In the genomic region with DNA sequence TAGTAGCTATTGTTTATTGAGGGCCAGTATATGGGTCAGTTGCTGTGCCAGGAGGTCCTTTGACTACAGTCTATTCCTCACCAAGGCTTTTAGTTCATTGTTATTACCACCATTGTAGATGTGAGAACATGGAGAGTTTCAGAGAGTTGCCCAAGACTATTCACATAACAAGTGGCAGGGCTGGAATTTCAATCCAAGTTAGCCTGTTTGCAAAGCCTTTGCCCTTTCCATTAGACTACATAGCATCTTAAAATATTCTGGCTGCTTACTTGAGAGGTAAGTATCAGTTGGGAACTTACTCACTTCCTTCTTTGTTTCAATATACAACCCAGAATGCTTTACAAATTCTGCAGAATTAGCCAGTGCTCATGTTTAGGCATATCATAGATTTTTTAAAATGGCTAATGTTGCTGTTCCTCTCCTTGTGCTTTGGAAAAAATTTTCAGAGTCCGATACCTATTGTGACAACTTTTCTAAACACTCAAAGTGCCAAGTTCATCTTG, we compare ENCODE assay signal across 23 cellular contexts.
DNase-seq lines count a peak whose midpoint lies in the region; ATAC-seq and TF ChIP-seq lines count a peak whose summit lies in the region.
"Had no signal": no experiment of that assay in that cellular context is flagged by ENCODE, and none has a peak within 500 bp of the region (broad histone marks: within the 10 kb centered on the region; RNA-seq: fewer than 3 reads in every experiment).

No MANE protein-coding gene starts in this region.

- H3K4me3 ChIP-seq in lower lobe of right lung = no peak overlapping the region
- H3K4me3 ChIP-seq: GM23248, PC-9 had no signal

- peak overlapping the region; percentile 28 for H3K27ac ChIP-seq in lower lobe of right lung
- H3K27ac ChIP-seq: C4-2B, GM23248, PC-9, RWPE1 had no signal

- H3K4me3 Mint-ChIP-seq in brain = peak overlapping the region in 1 of 5 experiments; percentile 22
- H3K4me3 Mint-ChIP-seq in activated T-cell treated with anti-CD3 and anti-CD28 coated beads, Interleukin-2, amount 50 U/mL, for 24 hours = no peak overlapping the region

- intact Hi-C loops in lower lobe of right lung (cut with DNase I) = no loop called here

- H3K4me1 Mint-ChIP-seq in brain = peaks cover 89% of the 10 kb centered on the region
- peaks cover 16% of the 10 kb centered on the region for H3K4me1 Mint-ChIP-seq in activated T-cell treated with anti-CD3 and anti-CD28 coated beads, Interleukin-2, amount 50 U/mL, for 24 hours (ENCODE audit: low read depth)

- peaks cover 3% of the 10 kb centered on the region for H3K27me3 Mint-ChIP-seq in brain
- no peaks in the 10 kb centered on the region for H3K27me3 Mint-ChIP-seq in activated T-cell treated with anti-CD3 and anti-CD28 coated beads, Interleukin-2, amount 50 U/mL, for 24 hours

- DNase-seq in lower lobe of right lung (no peak), renal cortical epithelial cell (ENCODE audit: low read depth) (peak; percentile 26), AML-193 (lab: John Stamatoyannopoulos, UW) (no peak), activated gamma-delta T cell treated with Interleukin-2 at 50 U/mL for 16 hours (no peak), NOMO-1 treated with dmso at 0.1 percent for 144 hours (lab: John Stamatoyannopoulos, UW; ENCODE audit: unreplicated experiment) (no peak)
- no peak for DNase-seq in activated T-cell treated with anti-CD3 and anti-CD28 coated beads, Interleukin-2, amount 50 U/mL, for 24 hours
- DNase-seq: ACHN, DMS 273 treated with DMSO at 0.1 percent for 48 hours, DND-41, GM23248, HCEC 1CT, MM.1S, NCI-H1092 treated with DMSO at 0.1 percent for 48 hours, NCI-H146, NCI-H2029 treated with DMSO at 0.1 percent for 48 hours, NCI-H2171, NCI-H446 treated with DMSO at 0.1 percent for 48 hours, PC-9, SIG-M5 had no signal

- no peaks in the 10 kb centered on the region for H3K36me3 Mint-ChIP-seq in brain
- H3K36me3 Mint-ChIP-seq in activated T-cell treated with anti-CD3 and anti-CD28 coated beads, Interleukin-2, amount 50 U/mL, for 24 hours (ENCODE audit: low read depth) = no peaks in the 10 kb centered on the region

- no peaks in the 10 kb centered on the region for H3K36me3 ChIP-seq in lower lobe of right lung

- H3K27ac Mint-ChIP-seq in brain = peak overlapping the region in 3 of 5 experiments; percentile 16 to 74 (median 65)
- H3K27ac Mint-ChIP-seq in activated T-cell treated with anti-CD3 and anti-CD28 coated beads, Interleukin-2, amount 50 U/mL, for 24 hours = no peak overlapping the region

- H3K27me3 ChIP-seq in lower lobe of right lung (ENCODE audit: low read depth) = no peaks in the 10 kb centered on the region

- H3K9me3 ChIP-seq in lower lobe of right lung = no peaks in the 10 kb centered on the region

- H3K4me1 ChIP-seq in lower lobe of right lung = peaks cover 23% of the 10 kb centered on the region

- TF ChIP-seq CTCF in brain (conservative IDR thresholded peaks at IDR 0.05) = no peak
- TF ChIP-seq CTCF in lower lobe of right lung (IDR thresholded peaks at IDR 0.05) = no peak

- H3K9me3 Mint-ChIP-seq in brain = no peaks in the 10 kb centered on the region
- no peaks in the 10 kb centered on the region for H3K9me3 Mint-ChIP-seq in activated T-cell treated with anti-CD3 and anti-CD28 coated beads, Interleukin-2, amount 50 U/mL, for 24 hours

- ATAC-seq in lower lobe of right lung = peak in 1 of 2 donors; percentile 56
- ATAC-seq: SK-N-SH treated with all-trans-retinoic acid at 6 μM for 48 hours had no signal
